In genomic region chr6:30207619-30208295, GRCh38 we compare ENCODE assay signal across 9 cellular contexts. TPM values are rescaled to one million over a fixed set of nuclear protein-coding genes. Genes with fewer than 3 reads are reported as not detected.
A peak's percentile ranks its signal among the peaks of the same experiment; 100 is the strongest.
DNase-seq lines count a peak whose midpoint lies in the region; ATAC-seq, FAIRE-seq and TF ChIP-seq lines count a peak whose summit lies in the region.
"Had no signal": no experiment of that assay in that cellular context is flagged by ENCODE, and none has a peak within 500 bp of the region (broad histone marks: within the 10 kb centered on the region; RNA-seq: fewer than 3 reads in every experiment).

No MANE protein-coding gene starts in this region.

- no peak for FAIRE-seq in pancreas (lab: Jason Lieb, UNC)

- no peaks in the 10 kb centered on the region for H3K9me3 ChIP-seq in pancreas
- H3K9me3 ChIP-seq in HAP-1: no peaks in the 10 kb centered on the region

- H3K27ac ChIP-seq in pancreas: peak overlapping the region; percentile 3 to 61 (median 34)

- H3K27ac Mint-ChIP-seq in WTC11: peak overlapping the region; percentile 93
- peak overlapping the region; percentile 69 for H3K27ac Mint-ChIP-seq in glutamatergic neuron (ENCODE audit: unreplicated experiment)
- H3K27ac Mint-ChIP-seq in CD14-positive monocyte: peak overlapping the region in 2 of 7 donors; percentile 4 to 58

- ATAC-seq in WTC11 (peak; percentile 50; the same call in 1 of the 2 replicates), pancreas (peak in 2 of 4 donors; percentile 8 to 16), GM18502 (IDR thresholded peaks at IDR 0.05; ENCODE audit: poor library complexity, unreplicated experiment) (no peak), HG03025 (IDR thresholded peaks at IDR 0.05; ENCODE audit: low FRiP score, unreplicated experiment) (no peak)

- CTCF ChIA-PET in WTC11 (lab: Charles Lee): interaction anchor here (2.2 to 2.5 kb wide), 2 partner anchors 10 to 76 kb away, joined by 7 to 14 read pairs; no protein-coding TSS in a partner anchor

- H3K4me3 ChIP-seq in pancreas (no peak overlapping the region), HAP-1 (no peak overlapping the region)

- H3K27me3 ChIP-seq in pancreas (no peaks in the 10 kb centered on the region), HAP-1 (ENCODE audit: low read depth) (no peaks in the 10 kb centered on the region)

- H3K36me3 Mint-ChIP-seq in WTC11: no peaks in the 10 kb centered on the region; the same call in 1 of the 2 replicates
- H3K36me3 Mint-ChIP-seq in glutamatergic neuron (ENCODE audit: unreplicated experiment): no peaks in the 10 kb centered on the region
- peaks cover 39 to 57% of the 10 kb centered on the region in 2 donors for H3K36me3 Mint-ChIP-seq in CD14-positive monocyte

- H3K4me1 ChIP-seq in pancreas (peaks cover 15 to 40% (median 36%) of the 10 kb centered on the region in 3 donors), HAP-1 (peaks cover 26% of the 10 kb centered on the region)

- DNase-seq in Daoy (ENCODE audit: low read depth) (peak; percentile 56), WTC11 (ENCODE audit: low spot score) (no peak), glutamatergic neuron (no peak), pancreas (no peak), CD14-positive monocyte (ENCODE audit: low spot score) (no peak), HAP-1 (ENCODE audit: low spot score in 2 of 2) (no peak)
- DNase-seq: NCI-H774 had no signal

- TF ChIP-seq CTCF in WTC11 (IDR thresholded peaks at IDR 0.05) (no peak), glutamatergic neuron (IDR thresholded peaks at IDR 0.05; ENCODE audit: partially characterized antibody, unreplicated experiment) (no peak), pancreas (IDR thresholded peaks at IDR 0.05) (no peak), CD14-positive monocyte (IDR thresholded peaks at IDR 0.05) (no peak)

- POLR2A ChIA-PET in WTC11 (lab: Charles Lee): no interaction called here

- intact Hi-C loops in pancreas (cut with DNase I): no loop called here
- intact Hi-C loops in CD14-positive monocyte (cut with micrococcal nuclease): no loop called here

- H3K36me3 ChIP-seq in pancreas (no peaks in the 10 kb centered on the region), HAP-1 (replicated peaks) (peaks cover 3% of the 10 kb centered on the region)

- H3K9me3 Mint-ChIP-seq in WTC11: no peaks in the 10 kb centered on the region
- peaks cover 6% of the 10 kb centered on the region for H3K9me3 Mint-ChIP-seq in glutamatergic neuron (ENCODE audit: unreplicated experiment)
- H3K9me3 Mint-ChIP-seq in CD14-positive monocyte: peaks cover 0 to 2% (median 0%) of the 10 kb centered on the region in 7 donors

- in situ Hi-C loops in HAP-1 (cut with MboI; ENCODE audit: low sequenced_read_pairs): no loop called here

- 65 to 73% methylated on average over 4 of the region's 4 CpGs for WGBS in pancreas, 2 donors

- H3K4me1 Mint-ChIP-seq in WTC11: peaks cover 72% of the 10 kb centered on the region
- H3K4me1 Mint-ChIP-seq in glutamatergic neuron (ENCODE audit: low read depth, unreplicated experiment): peaks cover 56% of the 10 kb centered on the region
- peaks cover 82% of the 10 kb centered on the region for H3K4me1 Mint-ChIP-seq in CD14-positive monocyte

- H3K27me3 Mint-ChIP-seq in WTC11 (ENCODE audit: low read depth): peaks cover 3% of the 10 kb centered on the region; the same call in 1 of the 2 replicates
- peaks cover 3% of the 10 kb centered on the region for H3K27me3 Mint-ChIP-seq in glutamatergic neuron (ENCODE audit: unreplicated experiment)
- peaks cover 0 to under 1% (median 0%) of the 10 kb centered on the region in 3 donors for H3K27me3 Mint-ChIP-seq in CD14-positive monocyte (ENCODE audit: low read depth in 3 of 3)

- peak overlapping the region; percentile 17; the same call in 1 of the 2 replicates for H3K4me3 Mint-ChIP-seq in WTC11
- peak overlapping the region; percentile 74 for H3K4me3 Mint-ChIP-seq in glutamatergic neuron (ENCODE audit: unreplicated experiment)
- H3K4me3 Mint-ChIP-seq in CD14-positive monocyte: no peak overlapping the region

TF ChIP-seq in WTC11, 78 proteins besides CTCF, POLR2A, EP300 and RAD21 (continues in another document):
- TF ChIP-seq ZNF219 (CRISPR knock-in tag; IDR thresholded peaks at IDR 0.05; ENCODE audit: borderline replicate concordance): no peak
- TF ChIP-seq SOX15 (CRISPR knock-in tag; IDR thresholded peaks at IDR 0.05): no peak
- TF ChIP-seq USF1 (CRISPR knock-in tag; IDR thresholded peaks at IDR 0.05): no peak
- TF ChIP-seq GABPB1 (CRISPR knock-in tag; IDR thresholded peaks at IDR 0.05): no peak
- no peak for TF ChIP-seq ARID4B (CRISPR knock-in tag; IDR thresholded peaks at IDR 0.05; ENCODE audit: borderline replicate concordance)
- no peak for TF ChIP-seq JUN (CRISPR knock-in tag; IDR thresholded peaks at IDR 0.05)
- TF ChIP-seq, protein P1, sequence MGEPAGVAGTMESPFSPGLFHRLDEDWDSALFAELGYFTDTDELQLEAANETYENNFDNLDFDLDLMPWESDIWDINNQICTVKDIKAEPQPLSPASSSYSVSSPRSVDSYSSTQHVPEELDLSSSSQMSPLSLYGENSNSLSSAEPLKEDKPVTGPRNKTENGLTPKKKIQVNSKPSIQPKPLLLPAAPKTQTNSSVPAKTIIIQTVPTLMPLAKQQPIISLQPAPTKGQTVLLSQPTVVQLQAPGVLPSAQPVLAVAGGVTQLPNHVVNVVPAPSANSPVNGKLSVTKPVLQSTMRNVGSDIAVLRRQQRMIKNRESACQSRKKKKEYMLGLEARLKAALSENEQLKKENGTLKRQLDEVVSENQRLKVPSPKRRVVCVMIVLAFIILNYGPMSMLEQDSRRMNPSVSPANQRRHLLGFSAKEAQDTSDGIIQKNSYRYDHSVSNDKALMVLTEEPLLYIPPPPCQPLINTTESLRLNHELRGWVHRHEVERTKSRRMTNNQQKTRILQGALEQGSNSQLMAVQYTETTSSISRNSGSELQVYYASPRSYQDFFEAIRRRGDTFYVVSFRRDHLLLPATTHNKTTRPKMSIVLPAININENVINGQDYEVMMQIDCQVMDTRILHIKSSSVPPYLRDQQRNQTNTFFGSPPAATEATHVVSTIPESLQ (CRISPR knock-in tag; IDR thresholded peaks at IDR 0.05): no peak

RNA-seq across cellular contexts. Expression of gene TRIM26, which starts 5.4 kb away (rescaled TPM):
- total RNA-seq in Daoy (2014; rRNA removed; shearing (Covaris generic)): 36.6 and 66.5 TPM in 2 replicates
- total RNA-seq in WTC11 (2021) (27.7 to 33.0 TPM (median 30.5 TPM) in 3 replicates), glutamatergic neuron (ENCODE audit: unreplicated experiment) (58.5 TPM), pancreas (10 to 100 TPM; 12.1 to 25.3 (median 18.7) TPM)
- polyA plus RNA-seq in pancreas (10 to 100 TPM; 24.6 to 25.8 TPM), CD14-positive monocyte (10 to 100 TPM; 16.4 to 26.0 TPM)

RNA-seq across cellular contexts. Expression of gene TRIM15, which starts 44.4 kb away (rescaled TPM):
- total RNA-seq in Daoy (2014; rRNA removed; shearing (Covaris generic)): 0.86 TPM in 1 of 2 replicates, not detected in the other
- total RNA-seq in WTC11 (2021) (0.32 to 0.53 TPM (median 0.35 TPM) in 3 replicates), glutamatergic neuron (ENCODE audit: unreplicated experiment) (not detected), pancreas (under 1 TPM in 4 of 6 donors, not detected in 2; 0.12 to 0.35 (median 0.20) TPM)
- polyA plus RNA-seq in pancreas (under 1 TPM in 1 of 2 donors, not detected in 1; 0.16 TPM), CD14-positive monocyte (not detected)

RNA-seq across cellular contexts. Expression of gene TRIM10, which starts 46.7 kb away (rescaled TPM):
- total RNA-seq in Daoy (2014; rRNA removed; shearing (Covaris generic)): not detected in 2 replicates
- total RNA-seq in WTC11 (2021) (0.09 to 0.22 TPM (median 0.16 TPM) in 3 replicates), glutamatergic neuron (ENCODE audit: unreplicated experiment) (not detected), pancreas (under 1 TPM in 1 of 6 donors, not detected in 5; 0.03 TPM)
- polyA plus RNA-seq in pancreas (under 1 TPM in 1 of 2 donors, not detected in 1; 0.02 TPM), CD14-positive monocyte (not detected)

Comparison
In these comparisons a context has a peak if more than half of its experiments do, and no peak if none do; other contexts are left out.
1. H3K4me3 Mint-ChIP-seq: peak in WTC11 (single experiment) and glutamatergic neuron (single experiment); none in CD14-positive monocyte (0 of 2).